ENCODE assay signal across 17 cellular contexts in genomic region chr11:48037709-48038468, GRCh38. TPM values are rescaled to one million over a fixed set of nuclear protein-coding genes. Genes with fewer than 3 reads are reported as not detected.
A peak's percentile ranks its signal among the peaks of the same experiment; 100 is the strongest.
DNase-seq lines count a peak whose midpoint lies in the region; ATAC-seq and TF ChIP-seq lines count a peak whose summit lies in the region.
"Had no signal": no experiment of that assay in that cellular context is flagged by ENCODE, and none has a peak within 500 bp of the region (broad histone marks: within the 10 kb centered on the region; RNA-seq: fewer than 3 reads in every experiment).

No MANE protein-coding gene starts in this region.

- H3K36me3 Mint-ChIP-seq in activated T-helper 1 cell treated with anti-CD3 and anti-CD28 coated beads, Interleukin-12 subunit alpha, Interleukin-12 subunit beta, Interleukin-2, Interleukin-4 antibody, amounts not matched to agents 30 ng/mL and 10 ng/mL and 1 ng/mL, durations not matched to agents 14 hours and 24 hours and 36 hours (ENCODE audit: low read depth): peaks cover 43% of the 10 kb centered on the region

- TF ChIP-seq CTCF in AG09319 (IDR thresholded peaks at IDR 0.05; ENCODE audit: low read depth, low read length) (no peak), foreskin keratinocyte (conservative IDR thresholded peaks at IDR 0.05) (no peak)

- H3K27ac Mint-ChIP-seq in activated T-helper 1 cell treated with anti-CD3 and anti-CD28 coated beads, Interleukin-12 subunit alpha, Interleukin-12 subunit beta, Interleukin-2, Interleukin-4 antibody, amounts not matched to agents 30 ng/mL and 10 ng/mL and 1 ng/mL, durations not matched to agents 14 hours and 24 hours and 36 hours: peak overlapping the region; percentile 43
- H3K27ac Mint-ChIP-seq: activated CD4-positive, alpha-beta memory T cell treated with anti-CD3 and anti-CD28 coated beads, Interleukin-2, amount 10 ng/mL, durations not matched to agents 7 days and 5 days; IgD-negative memory B cell had no signal

- peaks cover 72% of the 10 kb centered on the region for H3K4me1 Mint-ChIP-seq in activated T-helper 1 cell treated with anti-CD3 and anti-CD28 coated beads, Interleukin-12 subunit alpha, Interleukin-12 subunit beta, Interleukin-2, Interleukin-4 antibody, amounts not matched to agents 30 ng/mL and 10 ng/mL and 1 ng/mL, durations not matched to agents 14 hours and 24 hours and 36 hours (ENCODE audit: low read depth)

- no peak overlapping the region for H3K27ac ChIP-seq in foreskin keratinocyte

- H3K9me3 Mint-ChIP-seq in activated T-helper 1 cell treated with anti-CD3 and anti-CD28 coated beads, Interleukin-12 subunit alpha, Interleukin-12 subunit beta, Interleukin-2, Interleukin-4 antibody, amounts not matched to agents 30 ng/mL and 10 ng/mL and 1 ng/mL, durations not matched to agents 14 hours and 24 hours and 36 hours: no peaks in the 10 kb centered on the region
- H3K9me3 Mint-ChIP-seq: activated CD4-positive, alpha-beta memory T cell treated with anti-CD3 and anti-CD28 coated beads, Interleukin-2, amount 10 ng/mL, durations not matched to agents 7 days and 5 days; IgD-negative memory B cell had no signal

- DNase-seq in AG09319 (ENCODE audit: extremely low read depth, low read depth): peak; percentile 39
- peak; percentile 58 for DNase-seq in HT1080 (ENCODE audit: low read depth)
- DNase-seq in activated T-helper 1 cell treated with anti-CD3 and anti-CD28 coated beads, Interleukin-12 subunit alpha, Interleukin-12 subunit beta, Interleukin-2, Interleukin-4 antibody, amounts not matched to agents 30 ng/mL and 10 ng/mL and 1 ng/mL, durations not matched to agents 14 hours and 24 hours and 36 hours (ENCODE audit: low spot score): no peak
- peak; percentile 50 for DNase-seq in left kidney (ENCODE audit: low read depth, low spot score)
- DNase-seq in SK-N-DZ (ENCODE audit: low spot score): no peak
- no peak for DNase-seq in GM19238 (ENCODE audit: insufficient read length, low spot score)
- no peak for DNase-seq in foreskin keratinocyte
- DNase-seq in activated gamma-delta T cell treated with Interleukin-2 at 50 U/mL for 16 hours: no peak
- DNase-seq: activated CD4-positive, alpha-beta memory T cell treated with anti-CD3 and anti-CD28 coated beads, Interleukin-2, amount 10 ng/mL, durations not matched to agents 7 days and 5 days; aorta; cortex of kidney; kidney glomerular epithelial cell; NCI-H345; occipital lobe; SHP77; T1000 had no signal

- no peak for ATAC-seq in foreskin keratinocyte

- H3K27me3 ChIP-seq in foreskin keratinocyte: no peaks in the 10 kb centered on the region

- no peaks in the 10 kb centered on the region for H3K4me1 ChIP-seq in foreskin keratinocyte

- intact Hi-C loops in activated T-helper 1 cell treated with anti-CD3 and anti-CD28 coated beads, Interleukin-12 subunit alpha, Interleukin-12 subunit beta, Interleukin-2, Interleukin-4 antibody, amounts not matched to agents 30 ng/mL and 10 ng/mL and 1 ng/mL, durations not matched to agents 14 hours and 24 hours and 36 hours (cut with micrococcal nuclease): no loop called here

- no peak overlapping the region for H3K4me3 Mint-ChIP-seq in activated T-helper 1 cell treated with anti-CD3 and anti-CD28 coated beads, Interleukin-12 subunit alpha, Interleukin-12 subunit beta, Interleukin-2, Interleukin-4 antibody, amounts not matched to agents 30 ng/mL and 10 ng/mL and 1 ng/mL, durations not matched to agents 14 hours and 24 hours and 36 hours
- H3K4me3 Mint-ChIP-seq: activated CD4-positive, alpha-beta memory T cell treated with anti-CD3 and anti-CD28 coated beads, Interleukin-2, amount 10 ng/mL, durations not matched to agents 7 days and 5 days had no signal

- H3K27me3 Mint-ChIP-seq in activated T-helper 1 cell treated with anti-CD3 and anti-CD28 coated beads, Interleukin-12 subunit alpha, Interleukin-12 subunit beta, Interleukin-2, Interleukin-4 antibody, amounts not matched to agents 30 ng/mL and 10 ng/mL and 1 ng/mL, durations not matched to agents 14 hours and 24 hours and 36 hours (ENCODE audit: insufficient read depth): no peaks in the 10 kb centered on the region
- H3K27me3 Mint-ChIP-seq: activated CD4-positive, alpha-beta memory T cell treated with anti-CD3 and anti-CD28 coated beads, Interleukin-2, amount 10 ng/mL, durations not matched to agents 7 days and 5 days had no signal

RNA-seq across cellular contexts. Expression of gene PTPRJ, which starts 57.5 kb away (rescaled TPM):
- 11.7 and 11.9 TPM in 2 replicates for total RNA-seq in HT1080 (2014; rRNA removed; shearing (Covaris generic))
- polyA plus RNA-seq in HT1080 (2015; cell fraction: cytosol; rRNA removed): 25.4 and 28.6 TPM in 2 replicates
- polyA plus RNA-seq in HT1080 (2015; cell fraction: nucleus; rRNA removed): 39.2 and 41.6 TPM in 2 replicates
- total RNA-seq in activated T-helper 1 cell treated with anti-CD3 and anti-CD28 coated beads, Interleukin-12 subunit alpha, Interleukin-12 subunit beta, Interleukin-2, Interleukin-4 antibody, amounts not matched to agents 30 ng/mL and 10 ng/mL and 1 ng/mL, durations not matched to agents 14 hours and 24 hours and 36 hours: 69.6 and 70.3 TPM in 2 replicates
- polyA plus RNA-seq in SK-N-DZ (2014; cell fraction: cytosol; rRNA removed): 0.14 and 0.30 TPM in 2 replicates
- polyA plus RNA-seq in SK-N-DZ (2014; cell fraction: nucleus; rRNA removed): 0.12 TPM in 1 of 2 replicates, not detected in the other
- 0.92 and 2.0 TPM in 2 replicates for total RNA-seq in foreskin keratinocyte
- polyA plus RNA-seq in foreskin keratinocyte: 0.65 and 0.69 TPM in 2 replicates

Comparison
In these comparisons a context has a peak if more than half of its experiments do, and no peak if none do; other contexts are left out.
1. DNase-seq: peak in AG09319 (single experiment), HT1080 (single experiment) and left kidney (single experiment); none in activated T-helper 1 cell treated with anti-CD3 and anti-CD28 coated beads, Interleukin-12 subunit alpha, Interleukin-12 subunit beta, Interleukin-2, Interleukin-4 antibody, amounts not matched to agents 30 ng/mL and 10 ng/mL and 1 ng/mL, durations not matched to agents 14 hours and 24 hours and 36 hours (single experiment), SK-N-DZ (single experiment), GM19238 (single experiment), foreskin keratinocyte (0 of 2) and activated gamma-delta T cell treated with Interleukin-2 at 50 U/mL for 16 hours (single experiment).